Comparison of ENCODE assay signal across 15 cellular contexts in the genomic region with DNA sequence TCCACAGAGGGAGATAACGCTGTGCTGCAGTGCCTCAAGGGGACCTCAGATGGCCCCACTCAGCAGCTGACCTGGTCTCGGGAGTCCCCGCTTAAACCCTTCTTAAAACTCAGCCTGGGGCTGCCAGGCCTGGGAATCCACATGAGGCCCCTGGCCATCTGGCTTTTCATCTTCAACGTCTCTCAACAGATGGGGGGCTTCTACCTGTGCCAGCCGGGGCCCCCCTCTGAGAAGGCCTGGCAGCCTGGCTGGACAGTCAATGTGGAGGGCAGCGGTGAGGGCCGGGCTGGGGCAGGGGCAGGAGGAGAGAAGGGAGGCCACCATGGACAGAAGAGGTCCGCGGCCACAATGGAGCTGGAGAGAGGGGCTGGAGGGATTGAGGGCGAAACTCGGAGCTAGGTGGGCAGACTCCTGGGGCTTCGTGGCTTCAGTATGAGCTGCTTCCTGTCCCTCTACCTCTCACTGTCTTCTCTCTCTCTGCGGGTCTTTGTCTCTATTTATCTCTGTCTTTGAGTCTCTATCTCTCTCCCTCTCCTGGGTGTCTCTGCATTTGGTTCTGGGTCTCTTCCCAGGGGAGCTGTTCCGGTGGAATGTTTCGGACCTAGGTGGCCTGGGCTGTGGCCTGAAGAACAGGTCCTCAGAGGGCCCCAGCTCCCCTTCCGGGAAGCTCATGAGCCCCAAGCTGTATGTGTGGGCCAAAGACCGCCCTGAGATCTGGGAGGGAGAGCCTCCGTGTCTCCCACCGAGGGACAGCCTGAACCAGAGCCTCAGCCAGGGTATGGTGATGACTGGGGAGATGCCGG. TPM values are rescaled to one million over a fixed set of nuclear protein-coding genes. Genes with fewer than 3 reads are reported as not detected.
A peak's percentile ranks its signal among the peaks of the same experiment; 100 is the strongest.
DNase-seq lines count a peak whose midpoint lies in the region; FAIRE-seq and TF ChIP-seq lines count a peak whose summit lies in the region.
"Had no signal": no experiment of that assay in that cellular context is flagged by ENCODE, and none has a peak within 500 bp of the region (broad histone marks: within the 10 kb centered on the region; RNA-seq: fewer than 3 reads in every experiment).

No MANE protein-coding gene starts in this region.

- H3K27ac ChIP-seq in SU-DHL-6 (ENCODE audit: low read depth, low read length) (peak overlapping the region; percentile 84), rectal smooth muscle tissue (ENCODE audit: low read depth, low read length) (no peak overlapping the region)

- H2AFZ ChIP-seq in SU-DHL-6 (ENCODE audit: low read depth, low read length, severe bottlenecking) = peak overlapping the region; percentile 38

- H4K20me1 ChIP-seq in SU-DHL-6 (ENCODE audit: low read depth, low read length) = no peaks in the 10 kb centered on the region

- no peak for TF ChIP-seq POLR2A in GM12891 (IDR thresholded peaks at IDR 0.05; ENCODE audit: low read depth, low read length)

- peak overlapping the region; percentile 93 for H3K4me2 ChIP-seq in SU-DHL-6 (ENCODE audit: low read depth, low read length, poor library complexity, severe bottlenecking)

- DNase-seq in GM12891 (ENCODE audit: insufficient read length, low spot score) (no peak), AML-193 (lab: John Stamatoyannopoulos, UW) (no peak), COR-L47 (lab: John Stamatoyannopoulos, UW) (no peak)
- DNase-seq: activated CD4-positive, alpha-beta T cell treated with anti-CD3 and anti-CD28 coated beads for 36 hours; activated T-cell treated with anti-CD3 and anti-CD28 coated beads, Interleukin-2, amount 50 U/mL, for 24 hours; erythroblast; GDM1; IMR-90; NCI-H1417; T-helper 1 cell had no signal

- H3K9me2 ChIP-seq in SU-DHL-6 (replicated peaks; ENCODE audit: insufficient read depth, low read length) = no peaks in the 10 kb centered on the region

- peak; percentile 26 for FAIRE-seq in GM12891 (lab: Jason Lieb, UNC)
- FAIRE-seq: H54, islet of Langerhans had no signal

- TF ChIP-seq CTCF in SU-DHL-6 (IDR thresholded peaks at IDR 0.05; ENCODE audit: insufficient read depth, low read length, poor library complexity, severe bottlenecking) = no peak

- H3K9me3 ChIP-seq in SU-DHL-6 (ENCODE audit: insufficient read depth, low read length) = no peaks in the 10 kb centered on the region

- no peaks in the 10 kb centered on the region for H3K4me1 ChIP-seq in rectal smooth muscle tissue (ENCODE audit: control insufficient read depth, insufficient read depth, low read length)

- H3K36me3 ChIP-seq in SU-DHL-6 (ENCODE audit: low read length) = peaks cover 5% of the 10 kb centered on the region; the same call in 1 of the 2 replicates
- H3K36me3 ChIP-seq in rectal smooth muscle tissue (ENCODE audit: control insufficient read depth, insufficient read depth, low read length) = no peaks in the 10 kb centered on the region

- H3F3A ChIP-seq in SU-DHL-6 (ENCODE audit: insufficient read depth) = peaks cover 29% of the 10 kb centered on the region

- peaks cover 16% of the 10 kb centered on the region for H3K79me2 ChIP-seq in SU-DHL-6 (ENCODE audit: insufficient read depth, low read length)

- H3K27me3 ChIP-seq in SU-DHL-6 (ENCODE audit: low read length) (no peaks in the 10 kb centered on the region), rectal smooth muscle tissue (ENCODE audit: control insufficient read depth, insufficient read depth, low read length) (no peaks in the 10 kb centered on the region)

- peak overlapping the region; percentile 78 for H3K4me3 ChIP-seq in SU-DHL-6 (ENCODE audit: insufficient read depth, low read length, poor library complexity, severe bottlenecking)
- peak overlapping the region; percentile 21 for H3K4me3 ChIP-seq in rectal smooth muscle tissue (ENCODE audit: low read length)
- H3K4me3 ChIP-seq: skin epidermis had no signal

- H3K9ac ChIP-seq in SU-DHL-6 (ENCODE audit: low read length) = peak overlapping the region; percentile 91
- H3K9ac ChIP-seq in rectal smooth muscle tissue (ENCODE audit: low read length) = no peak overlapping the region

TF ChIP-seq in GM12891, 5 proteins besides CTCF, POLR2A, EP300 and RAD21:
- TF ChIP-seq POU2F2 (IDR thresholded peaks at IDR 0.05; ENCODE audit: low read depth, low read length) (no peak), POLR2AphosphoS5 (IDR thresholded peaks at IDR 0.05; ENCODE audit: low read depth, low read length) (no peak), PAX5 (IDR thresholded peaks at IDR 0.05; ENCODE audit: insufficient read depth, low read length, severe bottlenecking) (no peak), TAF1 (IDR thresholded peaks at IDR 0.05; ENCODE audit: low read depth, low read length) (no peak), SPI1 (IDR thresholded peaks at IDR 0.05; ENCODE audit: low read depth, low read length) (no peak)

RNA-seq across cellular contexts. Expression of gene CD19, which starts 0.8 kb away (rescaled TPM):
- polyA plus RNA-seq in GM12891 (2012; ENCODE audit: low read depth, missing spikeins) = 58.8 TPM
- polyA plus RNA-seq: IMR-90 had no signal

RNA-seq across cellular contexts. Expression of gene RABEP2, which starts 7.5 kb away (rescaled TPM):
- polyA plus RNA-seq in GM12891 (2012; ENCODE audit: low read depth, missing spikeins) = 21.0 TPM

RNA-seq across cellular contexts. Expression of gene NFATC2IP, which starts 18.2 kb away (rescaled TPM):
- polyA plus RNA-seq in GM12891 (2012; ENCODE audit: low read depth, missing spikeins) = 27.3 TPM

RNA-seq across cellular contexts. Expression of gene SPNS1, which starts 42.0 kb away (rescaled TPM):
- 11.5 TPM for polyA plus RNA-seq in GM12891 (2012; ENCODE audit: low read depth, missing spikeins)

RNA-seq across cellular contexts. Expression of gene LAT, which starts 52.3 kb away (rescaled TPM):
- polyA plus RNA-seq in GM12891 (2012; ENCODE audit: low read depth, missing spikeins) = 3.6 TPM
